Comparison of ENCODE assay signal across 13 cellular contexts in genomic region chr17:29620271-29620670, GRCh38. TPM values are rescaled to one million over a fixed set of nuclear protein-coding genes. Genes with fewer than 3 reads are reported as not detected.
DNase-seq lines count a peak whose midpoint lies in the region; ATAC-seq, FAIRE-seq and TF ChIP-seq lines count a peak whose summit lies in the region.
"Had no signal": no experiment of that assay in that cellular context is flagged by ENCODE, and none has a peak within 500 bp of the region (broad histone marks: within the 10 kb centered on the region; RNA-seq: fewer than 3 reads in every experiment).

No MANE protein-coding gene starts in this region.

- DNase-seq in EH (ENCODE audit: low read depth) (peak; percentile 72), HT1080 (ENCODE audit: low read depth) (peak; percentile 72), bronchial epithelial cell (ENCODE audit: low read depth) (peak; percentile 64), nephron progenitor cell (no peak)
- no peak for DNase-seq in activated CD4-positive, alpha-beta T cell treated with anti-CD3 and anti-CD28 coated beads for 4 hours
- no peak for DNase-seq in stimulated activated CD4-positive, alpha-beta T cell treated with anti-CD3 and anti-CD28 coated beads, Interleukin-4, amount 100 ng/mL, for 1 hour
- DNase-seq: activated T-cell treated with anti-CD3 and anti-CD28 coated beads, Interleukin-2, amount 50 U/mL, for 1 hour; CD4-positive, alpha-beta memory T cell; colonic mucosa; MV-4-11; stomach had no signal

- H3K36me3 ChIP-seq in bronchial epithelial cell (ENCODE audit: control insufficient read depth, insufficient read depth, low read length): no peaks in the 10 kb centered on the region
- H3K36me3 ChIP-seq: colonic mucosa, esophagus muscularis mucosa, stomach had no signal

- TF ChIP-seq CTCF in bronchial epithelial cell (IDR thresholded peaks at IDR 0.05; ENCODE audit: insufficient read depth, low read length, severe bottlenecking): no peak
- TF ChIP-seq CTCF in nephron progenitor cell (IDR thresholded peaks at IDR 0.05): no peak

- no peaks in the 10 kb centered on the region for H3K27me3 ChIP-seq in bronchial epithelial cell (ENCODE audit: control insufficient read depth, insufficient read depth, low read length)

- no peaks in the 10 kb centered on the region for H3K36me3 Mint-ChIP-seq in nephron progenitor cell (ENCODE audit: low read depth)
- H3K36me3 Mint-ChIP-seq: CD4-positive, alpha-beta memory T cell had no signal

- no peak overlapping the region for H3K27ac Mint-ChIP-seq in nephron progenitor cell
- H3K27ac Mint-ChIP-seq: CD4-positive, alpha-beta memory T cell had no signal

- ATAC-seq in HG03460 (IDR thresholded peaks at IDR 0.05; ENCODE audit: unreplicated experiment): no peak

- H3K27me3 Mint-ChIP-seq in nephron progenitor cell (ENCODE audit: low read depth, poor library complexity): peaks cover 95% of the 10 kb centered on the region
- H3K27me3 Mint-ChIP-seq: CD4-positive, alpha-beta memory T cell had no signal

- H3K9me3 Mint-ChIP-seq in nephron progenitor cell: no peaks in the 10 kb centered on the region
- H3K9me3 Mint-ChIP-seq: CD4-positive, alpha-beta memory T cell had no signal

- FAIRE-seq in bronchial epithelial cell (lab: Jason Lieb, UNC): no peak

- no peak overlapping the region for H3K4me3 ChIP-seq in bronchial epithelial cell (ENCODE audit: low read depth, low read length)
- H3K4me3 ChIP-seq: colonic mucosa, stomach had no signal

- H3K4me3 Mint-ChIP-seq in nephron progenitor cell: peak overlapping the region; percentile 44

- H3K4me1 Mint-ChIP-seq in nephron progenitor cell: peaks cover 67% of the 10 kb centered on the region

RNA-seq across cellular contexts. Expression of gene CORO6, which starts 2.4 kb away (rescaled TPM):
- total RNA-seq in HT1080 (2014; rRNA removed; shearing (Covaris generic)): 1.4 and 2.4 TPM in 2 replicates
- 0.23 and 0.73 TPM in 2 replicates for polyA plus RNA-seq in HT1080 (2015; cell fraction: cytosol; rRNA removed)
- polyA plus RNA-seq in HT1080 (2015; cell fraction: nucleus; rRNA removed): 20.9 and 23.8 TPM in 2 replicates
- 0.79 and 1.0 TPM in 2 replicates for total RNA-seq in bronchial epithelial cell
- polyA plus RNA-seq: CD4-positive, alpha-beta memory T cell had no signal

RNA-seq across cellular contexts. Expression of gene ANKRD13B, which starts 27.3 kb away (rescaled TPM):
- 14.2 and 17.9 TPM in 2 replicates for total RNA-seq in HT1080 (2014; rRNA removed; shearing (Covaris generic))
- 8.9 and 9.9 TPM in 2 replicates for polyA plus RNA-seq in HT1080 (2015; cell fraction: cytosol; rRNA removed)
- 40.1 and 44.1 TPM in 2 replicates for polyA plus RNA-seq in HT1080 (2015; cell fraction: nucleus; rRNA removed)
- total RNA-seq in bronchial epithelial cell: 2.0 and 2.4 TPM in 2 replicates
- polyA plus RNA-seq: CD4-positive, alpha-beta memory T cell had no signal

RNA-seq across cellular contexts. Expression of gene GIT1, which starts 30.8 kb away (rescaled TPM):
- 76.4 and 97.4 TPM in 2 replicates for total RNA-seq in HT1080 (2014; rRNA removed; shearing (Covaris generic))
- polyA plus RNA-seq in HT1080 (2015; cell fraction: cytosol; rRNA removed): 73.3 and 78.8 TPM in 2 replicates
- polyA plus RNA-seq in HT1080 (2015; cell fraction: nucleus; rRNA removed): 74.6 and 87.3 TPM in 2 replicates
- total RNA-seq in bronchial epithelial cell: 16.3 and 17.4 TPM in 2 replicates

RNA-seq across cellular contexts. Expression of gene TP53I13, which starts 51.8 kb away (rescaled TPM):
- 21.9 and 26.1 TPM in 2 replicates for total RNA-seq in HT1080 (2014; rRNA removed; shearing (Covaris generic))
- polyA plus RNA-seq in HT1080 (2015; cell fraction: cytosol; rRNA removed): 19.4 and 24.8 TPM in 2 replicates
- 58.2 and 59.8 TPM in 2 replicates for polyA plus RNA-seq in HT1080 (2015; cell fraction: nucleus; rRNA removed)
- 25.3 and 30.1 TPM in 2 replicates for total RNA-seq in bronchial epithelial cell

RNA-seq across cellular contexts. Expression of gene ABHD15, which starts 53.4 kb away (rescaled TPM):
- total RNA-seq in HT1080 (2014; rRNA removed; shearing (Covaris generic)): 6.3 and 6.4 TPM in 2 replicates
- 5.8 and 6.0 TPM in 2 replicates for polyA plus RNA-seq in HT1080 (2015; cell fraction: cytosol; rRNA removed)
- 4.7 and 5.3 TPM in 2 replicates for polyA plus RNA-seq in HT1080 (2015; cell fraction: nucleus; rRNA removed)
- total RNA-seq in bronchial epithelial cell: 5.2 and 6.3 TPM in 2 replicates

Comparison
In these comparisons a context has a peak if more than half of its experiments do, and no peak if none do; other contexts are left out.
1. DNase-seq: peak in EH (single experiment), HT1080 (single experiment) and bronchial epithelial cell (single experiment); none in nephron progenitor cell (single experiment), activated CD4-positive, alpha-beta T cell treated with anti-CD3 and anti-CD28 coated beads for 4 hours (0 of 2) and stimulated activated CD4-positive, alpha-beta T cell treated with anti-CD3 and anti-CD28 coated beads, Interleukin-4, amount 100 ng/mL, for 1 hour (single experiment).